8 cellular contexts compared by ENCODE assay signal in genomic region chr17:9529033-9529748, GRCh38. TPM values are rescaled to one million over a fixed set of nuclear protein-coding genes. Genes with fewer than 3 reads are reported as not detected.
DNase-seq lines count a peak whose midpoint lies in the region; ATAC-seq and TF ChIP-seq lines count a peak whose summit lies in the region.

No MANE protein-coding gene starts in this region.

- ATAC-seq in left ventricle myocardium superior, result peak; percentile 37
- no peak for ATAC-seq in HG02623 (IDR thresholded peaks at IDR 0.05; ENCODE audit: unreplicated experiment)
- ATAC-seq in GM21515 (IDR thresholded peaks at IDR 0.05; ENCODE audit: unreplicated experiment), result no peak

- POLR2A ChIA-PET in RWPE1 (lab: Yijun Ruan, JAX; ENCODE audit: low non-redundant PET), result no interaction called here

- no peak overlapping the region for H3K27ac ChIP-seq in 22Rv1
- no peak overlapping the region for H3K27ac ChIP-seq in RWPE1

- peak; percentile 58 for TF ChIP-seq CTCF in 22Rv1 (IDR thresholded peaks at IDR 0.05)
- peak; percentile 41; the same call in 1 of the 3 replicates for TF ChIP-seq CTCF in GM12872 (IDR thresholded peaks at IDR 0.05; ENCODE audit: insufficient read depth, low read depth, low read length)
- 0 out of 2 replicates have a peak, but pooled peaks have one; percentile 22 for TF ChIP-seq CTCF in RWPE1 (conservative IDR thresholded peaks at IDR 0.05; ENCODE audit: low read depth)

- intact Hi-C loops in left ventricle myocardium superior (cut with micrococcal nuclease), result loop anchor here (5.0 to 10.0 kb wide), 2 partner anchors 224 to 537 kb away; no protein-coding TSS in a partner anchor

- CTCF ChIA-PET in RWPE1 (lab: Yijun Ruan, JAX), result interaction anchor here (0.6 to 0.7 kb wide), 3 partner anchors 25 to 280 kb away, joined by 3 to 4 read pairs (median 3); no protein-coding TSS in a partner anchor

- DNase-seq in RWPE1 (ENCODE audit: low spot score) (peak; percentile 28), left ventricle myocardium superior (no peak), NK-92 (lab: John Stamatoyannopoulos, UW; ENCODE audit: unreplicated experiment) (no peak), NCI-H128 (lab: John Stamatoyannopoulos, UW; ENCODE audit: unreplicated experiment) (no peak)

RNA-seq across cellular contexts. Expression of gene STX8, which starts 46.4 kb away (rescaled TPM):
- 70.3 TPM for total RNA-seq in left ventricle myocardium superior

RNA-seq across cellular contexts. Expression of gene CFAP52, which starts 47.3 kb away (rescaled TPM):
- total RNA-seq in left ventricle myocardium superior, result not detected
